9 cellular contexts compared by ENCODE assay signal in the genomic region with DNA sequence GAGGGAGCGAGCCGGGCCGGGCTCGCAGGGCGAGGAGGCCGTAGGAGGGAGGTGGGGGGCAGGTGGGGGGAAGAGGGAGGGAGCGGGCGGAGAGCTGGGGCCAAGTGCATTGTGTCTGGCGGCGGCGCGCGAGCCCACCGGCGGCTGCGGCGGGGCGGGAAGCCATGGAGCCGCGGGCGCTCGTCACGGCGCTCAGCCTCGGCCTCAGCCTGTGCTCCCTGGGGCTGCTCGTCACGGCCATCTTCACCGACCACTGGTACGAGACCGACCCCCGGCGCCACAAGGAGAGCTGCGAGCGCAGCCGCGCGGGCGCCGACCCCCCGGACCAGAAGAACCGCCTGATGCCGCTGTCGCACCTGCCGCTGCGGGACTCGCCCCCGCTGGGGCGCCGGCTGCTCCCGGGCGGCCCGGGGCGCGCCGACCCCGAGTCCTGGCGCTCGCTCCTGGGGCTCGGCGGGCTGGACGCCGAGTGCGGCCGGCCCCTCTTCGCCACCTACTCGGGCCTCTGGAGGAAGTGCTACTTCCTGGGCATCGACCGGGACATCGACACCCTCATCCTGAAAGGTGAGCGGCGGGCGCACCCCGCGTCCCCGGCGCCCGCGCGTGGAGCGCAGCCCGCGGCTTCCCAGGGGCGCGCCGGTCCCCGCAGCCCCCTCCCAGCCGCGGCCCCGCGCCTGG. TPM values are rescaled to one million over a fixed set of nuclear protein-coding genes. Genes with fewer than 3 reads are reported as not detected.
A peak's percentile ranks its signal among the peaks of the same experiment; 100 is the strongest.
DNase-seq lines count a peak whose midpoint lies in the region; TF ChIP-seq lines count a peak whose summit lies in the region.
"Had no signal": no experiment of that assay in that cellular context is flagged by ENCODE, and none has a peak within 500 bp of the region (broad histone marks: within the 10 kb centered on the region; RNA-seq: fewer than 3 reads in every experiment).

A gene (plus strand): TSS at position 107 of the 678 bp plus-strand sequence. CDS start 58 bp downstream, at position 165.

- H3K4ac ChIP-seq in mesenchymal stem cell (ENCODE audit: low read depth in 1 of 2, low read length in 2 of 2) = no peak within 1 kb of the TSS

- H3K4me2 ChIP-seq in mesenchymal stem cell (ENCODE audit: low read length, poor library complexity, severe bottlenecking) = peak within 1 kb of the TSS; percentile 85

- under 1% methylated on average over 71 of the region's 90 CpGs for WGBS in mesenchymal stem cell
- under 1% methylated on average over 88 of the region's 90 CpGs for WGBS in urinary bladder

- peak; percentile 13 for DNase-seq in EL
- DNase-seq in M059J (ENCODE audit: low read depth) = peak; percentile 15
- DNase-seq in coronary artery (ENCODE audit: low spot score) = no peak
- DNase-seq in mesenchymal stem cell = peak; percentile 15
- no peak for DNase-seq in putamen (ENCODE audit: low spot score)
- no peak for DNase-seq in NCI-H1694 treated with DMSO at 0.1 percent for 48 hours (lab: John Stamatoyannopoulos, UW)
- no peak for DNase-seq in NCI-H510A treated with DMSO at 0.1 percent for 48 hours (lab: John Stamatoyannopoulos, UW)

- H3K14ac ChIP-seq in mesenchymal stem cell (ENCODE audit: low read length in 2 of 2) = peak within 1 kb of the TSS in 1 of 2 experiments; percentile 26

- H3K9me3 ChIP-seq in mesenchymal stem cell (ENCODE audit: control insufficient read depth, low read length) = no peaks in the 10 kb centered on the region
- H3K9me3 ChIP-seq: neutrophil had no signal

- H2BK120ac ChIP-seq in mesenchymal stem cell (ENCODE audit: low read depth, low read length) = no peak within 1 kb of the TSS

- H3K23ac ChIP-seq in mesenchymal stem cell (ENCODE audit: low read length in 2 of 2) = peak within 1 kb of the TSS; percentile 85 to 98

- H4K8ac ChIP-seq in mesenchymal stem cell (ENCODE audit: low read length) = no peak within 1 kb of the TSS

- no peak within 1 kb of the TSS for H4K91ac ChIP-seq in mesenchymal stem cell (ENCODE audit: low read length)

- H2BK5ac ChIP-seq in mesenchymal stem cell (ENCODE audit: low read depth, low read length, poor library complexity, severe bottlenecking) = no peak within 1 kb of the TSS

- H3K4me3 ChIP-seq in coronary artery (peak within 1 kb of the TSS; percentile 86), mesenchymal stem cell (ENCODE audit: insufficient read depth in 1 of 2, low read depth in 1 of 2, low read length in 2 of 2) (peak within 1 kb of the TSS; percentile 66 to 67), urinary bladder (ENCODE audit: low read depth, low read length) (peak within 1 kb of the TSS; percentile 53)

- no peak within 1 kb of the TSS for H2BK15ac ChIP-seq in mesenchymal stem cell (ENCODE audit: low read depth, poor library complexity, severe bottlenecking)

- H2AK5ac ChIP-seq in mesenchymal stem cell (ENCODE audit: low read length, severe bottlenecking) = no peak within 1 kb of the TSS

- H3K79me1 ChIP-seq in mesenchymal stem cell (replicated peaks; ENCODE audit: low read length, poor library complexity, severe bottlenecking) = no peaks in the 10 kb centered on the region

- no peak for TF ChIP-seq CTCF in coronary artery (IDR thresholded peaks at IDR 0.05)

- H2BK12ac ChIP-seq in mesenchymal stem cell (ENCODE audit: low read length in 2 of 2) = no peak within 1 kb of the TSS

- H3K36me3 ChIP-seq in mesenchymal stem cell (ENCODE audit: control insufficient read depth in 1 of 2, insufficient read depth in 2 of 2, low read depth in 1 of 2, low read length in 2 of 2) (no peaks in the 10 kb centered on the region), urinary bladder (ENCODE audit: insufficient read depth) (no peaks in the 10 kb centered on the region)
- H3K36me3 ChIP-seq: neutrophil had no signal

- peak within 1 kb of the TSS in 1 of 2 experiments; percentile 37 for H3K18ac ChIP-seq in mesenchymal stem cell (ENCODE audit: low read depth in 1 of 2, low read length in 2 of 2)

- H3K9ac ChIP-seq in mesenchymal stem cell (ENCODE audit: low read length) = no peak within 1 kb of the TSS

- H2AFZ ChIP-seq in mesenchymal stem cell (ENCODE audit: low read depth, low read length) = peak within 1 kb of the TSS; percentile 44

- peaks cover 50 to 60% of the 10 kb centered on the region in 2 experiments for H3K27me3 ChIP-seq in mesenchymal stem cell (ENCODE audit: control insufficient read depth in 1 of 2, insufficient read depth in 1 of 2, low read length in 2 of 2)

- H3K4me1 ChIP-seq in mesenchymal stem cell (ENCODE audit: control insufficient read depth, insufficient read depth, low read depth, low read length) (peaks cover 15% of the 10 kb centered on the region), urinary bladder (ENCODE audit: insufficient read depth) (no peaks in the 10 kb centered on the region)

- H3K27ac ChIP-seq in coronary artery (no peak within 1 kb of the TSS), mesenchymal stem cell (ENCODE audit: low read length, poor library complexity, severe bottlenecking) (no peak within 1 kb of the TSS), urinary bladder (ENCODE audit: low read depth) (no peak within 1 kb of the TSS)
- H3K27ac ChIP-seq: neutrophil had no signal

RNA-seq across cellular contexts. Expression of the gene that starts here (rescaled TPM):
- 0.79 and 3.9 TPM in 2 replicates for total RNA-seq in M059J (2014; rRNA removed; shearing (Covaris generic))
- polyA plus RNA-seq in mesenchymal stem cell (2013, experiment 1 of 2) = 8.1 TPM
- polyA plus RNA-seq in mesenchymal stem cell (2013, experiment 2 of 2) = 7.9 TPM
- total RNA-seq in urinary bladder = 5.2 TPM
- polyA plus RNA-seq in urinary bladder = 1.3 TPM

Comparison
In these comparisons a context has a peak if more than half of its experiments do, and no peak if none do; other contexts are left out.
1. DNase-seq: peak in EL (single experiment), M059J (single experiment) and mesenchymal stem cell (single experiment); none in coronary artery (single experiment), putamen (single experiment), NCI-H1694 treated with DMSO at 0.1 percent for 48 hours (single experiment) and NCI-H510A treated with DMSO at 0.1 percent for 48 hours (single experiment).
2. Peak in every context shown above with its lines, with median percentiles within 50 percentile points of each other: H3K4me3 ChIP-seq.